1 cellular context compared by ENCODE assay signal in genomic region chr1:79355073-79355472, GRCh38.
TF ChIP-seq lines count a peak whose summit lies in the region.

No MANE protein-coding gene starts in this region.

TF ChIP-seq in GM23338, 12 proteins besides CTCF, POLR2A, EP300 and RAD21 (continued from another document):
- no peak for TF ChIP-seq ZNF462 (CRISPR knock-in tag; IDR thresholded peaks at IDR 0.05)
- no peak for TF ChIP-seq EZH2phosphoT487 (IDR thresholded peaks at IDR 0.05; ENCODE audit: unreplicated experiment)
